ENCODE assay signal across 1 cellular context in the genomic region with DNA sequence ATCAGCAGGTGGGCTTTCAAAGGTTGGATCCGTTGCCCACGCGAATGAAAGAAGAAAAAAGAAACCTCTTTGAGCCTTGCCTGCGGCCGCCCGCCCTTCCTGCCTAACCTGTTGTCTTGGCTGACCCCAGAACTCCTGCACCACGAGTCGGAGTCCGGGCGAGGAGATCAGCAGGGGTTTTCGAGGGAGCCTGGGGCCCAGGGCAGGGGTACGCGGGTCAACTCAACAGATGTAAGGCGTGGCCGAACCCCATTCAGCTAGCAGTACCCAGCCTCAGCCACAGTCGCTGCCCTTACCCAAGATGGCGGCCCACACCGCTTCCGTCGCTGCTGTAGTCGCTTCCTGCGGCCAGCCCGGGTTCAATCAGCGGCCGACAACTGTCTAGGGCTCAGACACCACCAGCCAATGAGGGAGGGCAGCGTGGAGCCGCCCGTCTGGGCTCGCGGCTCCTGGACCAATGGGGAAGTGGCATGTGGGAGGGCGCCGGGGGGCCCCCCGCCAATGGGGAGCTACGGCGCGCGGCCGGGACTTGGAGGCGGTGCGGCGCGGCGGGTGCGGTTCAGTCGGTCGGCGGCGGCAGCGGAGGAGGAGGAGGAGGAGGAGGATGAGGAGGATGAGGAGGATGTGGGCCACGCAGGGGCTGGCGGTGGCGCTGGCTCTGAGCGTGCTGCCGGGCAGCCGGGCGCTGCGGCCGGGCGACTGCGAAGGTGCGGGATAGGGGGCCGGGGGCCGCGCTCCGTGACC.
TF ChIP-seq lines count a peak whose summit lies in the region.

A gene (plus strand): TSS at position 562 of the 744 bp plus-strand sequence. CDS start 52 bp downstream, at position 614.

TF ChIP-seq in HepG2, 621 proteins besides CTCF, POLR2A, EP300 and RAD21 (continued from another document and continues in another):
- TF ChIP-seq NCOA1 (CRISPR knock-in tag; IDR thresholded peaks at IDR 0.05), result no peak
- TF ChIP-seq, protein P1, sequence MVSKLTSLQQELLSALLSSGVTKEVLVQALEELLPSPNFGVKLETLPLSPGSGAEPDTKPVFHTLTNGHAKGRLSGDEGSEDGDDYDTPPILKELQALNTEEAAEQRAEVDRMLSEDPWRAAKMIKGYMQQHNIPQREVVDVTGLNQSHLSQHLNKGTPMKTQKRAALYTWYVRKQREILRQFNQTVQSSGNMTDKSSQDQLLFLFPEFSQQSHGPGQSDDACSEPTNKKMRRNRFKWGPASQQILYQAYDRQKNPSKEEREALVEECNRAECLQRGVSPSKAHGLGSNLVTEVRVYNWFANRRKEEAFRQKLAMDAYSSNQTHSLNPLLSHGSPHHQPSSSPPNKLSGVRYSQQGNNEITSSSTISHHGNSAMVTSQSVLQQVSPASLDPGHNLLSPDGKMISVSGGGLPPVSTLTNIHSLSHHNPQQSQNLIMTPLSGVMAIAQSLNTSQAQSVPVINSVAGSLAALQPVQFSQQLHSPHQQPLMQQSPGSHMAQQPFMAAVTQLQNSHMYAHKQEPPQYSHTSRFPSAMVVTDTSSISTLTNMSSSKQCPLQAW (CRISPR knock-in tag; IDR thresholded peaks at IDR 0.05), result peak; percentile 82
- no peak; the same call in 1 of the 2 replicates for TF ChIP-seq MTF1 (CRISPR knock-in tag; IDR thresholded peaks at IDR 0.05)
- TF ChIP-seq, protein P2, sequence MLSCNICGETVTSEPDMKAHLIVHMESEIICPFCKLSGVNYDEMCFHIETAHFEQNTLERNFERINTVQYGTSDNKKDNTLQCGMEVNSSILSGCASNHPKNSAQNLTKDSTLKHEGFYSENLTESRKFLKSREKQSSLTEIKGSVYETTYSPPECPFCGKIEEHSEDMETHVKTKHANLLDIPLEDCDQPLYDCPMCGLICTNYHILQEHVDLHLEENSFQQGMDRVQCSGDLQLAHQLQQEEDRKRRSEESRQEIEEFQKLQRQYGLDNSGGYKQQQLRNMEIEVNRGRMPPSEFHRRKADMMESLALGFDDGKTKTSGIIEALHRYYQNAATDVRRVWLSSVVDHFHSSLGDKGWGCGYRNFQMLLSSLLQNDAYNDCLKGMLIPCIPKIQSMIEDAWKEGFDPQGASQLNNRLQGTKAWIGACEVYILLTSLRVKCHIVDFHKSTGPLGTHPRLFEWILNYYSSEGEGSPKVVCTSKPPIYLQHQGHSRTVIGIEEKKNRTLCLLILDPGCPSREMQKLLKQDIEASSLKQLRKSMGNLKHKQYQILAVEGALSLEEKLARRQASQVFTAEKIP (CRISPR knock-in tag; IDR thresholded peaks at IDR 0.05; ENCODE audit: borderline replicate concordance), result no peak
- TF ChIP-seq ERF (CRISPR knock-in tag; IDR thresholded peaks at IDR 0.05), result peak; percentile 76
- TF ChIP-seq EEA1 (CRISPR knock-in tag; IDR thresholded peaks at IDR 0.05; ENCODE audit: borderline replicate concordance), result no peak
- no peak for TF ChIP-seq TSC22D2 (CRISPR knock-in tag; IDR thresholded peaks at IDR 0.05; ENCODE audit: borderline replicate concordance)
- no peak; the same call in 1 of the 2 replicates for TF ChIP-seq ZNF552 (CRISPR knock-in tag; IDR thresholded peaks at IDR 0.05; ENCODE audit: borderline replicate concordance)
- no peak for TF ChIP-seq RARA (CRISPR knock-in tag; IDR thresholded peaks at IDR 0.05)
- TF ChIP-seq PITX1 (CRISPR knock-in tag; IDR thresholded peaks at IDR 0.05), result no peak
- no peak; the same call in 1 of the 2 replicates for TF ChIP-seq JDP2 (CRISPR knock-in tag; IDR thresholded peaks at IDR 0.05; ENCODE audit: borderline replicate concordance)
- TF ChIP-seq SMARCE1 (IDR thresholded peaks at IDR 0.05; ENCODE audit: borderline replicate concordance), result no peak
- 0 out of 2 replicates have a peak, but pooled peaks have one; percentile 37 for TF ChIP-seq MZF1 (CRISPR knock-in tag; IDR thresholded peaks at IDR 0.05; ENCODE audit: borderline replicate concordance)
- TF ChIP-seq MTA3 (CRISPR knock-in tag; IDR thresholded peaks at IDR 0.05), result no peak
- 0 out of 2 replicates have a peak, but pooled peaks have one; percentile 45 for TF ChIP-seq IRF2 (CRISPR knock-in tag; IDR thresholded peaks at IDR 0.05)
- TF ChIP-seq ZNF468 (CRISPR knock-in tag; IDR thresholded peaks at IDR 0.05), result no peak
- no peak for TF ChIP-seq SMC3 (IDR thresholded peaks at IDR 0.05; ENCODE audit: low read length)
- TF ChIP-seq, protein P3, sequence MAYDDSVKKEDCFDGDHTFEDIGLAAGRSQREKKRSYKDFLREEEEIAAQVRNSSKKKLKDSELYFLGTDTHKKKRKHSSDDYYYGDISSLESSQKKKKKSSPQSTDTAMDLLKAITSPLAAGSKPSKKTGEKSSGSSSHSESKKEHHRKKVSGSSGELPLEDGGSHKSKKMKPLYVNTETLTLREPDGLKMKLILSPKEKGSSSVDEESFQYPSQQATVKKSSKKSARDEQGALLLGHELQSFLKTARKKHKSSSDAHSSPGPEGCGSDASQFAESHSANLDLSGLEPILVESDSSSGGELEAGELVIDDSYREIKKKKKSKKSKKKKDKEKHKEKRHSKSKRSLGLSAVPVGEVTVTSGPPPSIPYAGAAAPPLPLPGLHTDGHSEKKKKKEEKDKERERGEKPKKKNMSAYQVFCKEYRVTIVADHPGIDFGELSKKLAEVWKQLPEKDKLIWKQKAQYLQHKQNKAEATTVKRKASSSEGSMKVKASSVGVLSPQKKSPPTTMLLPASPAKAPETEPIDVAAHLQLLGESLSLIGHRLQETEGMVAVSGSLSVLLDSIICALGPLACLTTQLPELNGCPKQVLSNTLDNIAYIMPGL (CRISPR knock-in tag; IDR thresholded peaks at IDR 0.05; ENCODE audit: borderline replicate concordance in 1 of 2, low read depth in 1 of 2), result peak; percentile 76 to 82; a peak in 2 of 4 replicates
- 0 out of 2 replicates have a peak, but pooled peaks have one; percentile 12 for TF ChIP-seq MIXL1 (CRISPR knock-in tag; IDR thresholded peaks at IDR 0.05)
- TF ChIP-seq RCOR2 (CRISPR knock-in tag; IDR thresholded peaks at IDR 0.05), result no peak
- TF ChIP-seq ZNF431 (CRISPR knock-in tag; IDR thresholded peaks at IDR 0.05; ENCODE audit: borderline replicate concordance, low read depth), result no peak
- TF ChIP-seq ZNF260 (CRISPR knock-in tag; IDR thresholded peaks at IDR 0.05; ENCODE audit: borderline replicate concordance, low read depth), result no peak
- TF ChIP-seq, protein P4, sequence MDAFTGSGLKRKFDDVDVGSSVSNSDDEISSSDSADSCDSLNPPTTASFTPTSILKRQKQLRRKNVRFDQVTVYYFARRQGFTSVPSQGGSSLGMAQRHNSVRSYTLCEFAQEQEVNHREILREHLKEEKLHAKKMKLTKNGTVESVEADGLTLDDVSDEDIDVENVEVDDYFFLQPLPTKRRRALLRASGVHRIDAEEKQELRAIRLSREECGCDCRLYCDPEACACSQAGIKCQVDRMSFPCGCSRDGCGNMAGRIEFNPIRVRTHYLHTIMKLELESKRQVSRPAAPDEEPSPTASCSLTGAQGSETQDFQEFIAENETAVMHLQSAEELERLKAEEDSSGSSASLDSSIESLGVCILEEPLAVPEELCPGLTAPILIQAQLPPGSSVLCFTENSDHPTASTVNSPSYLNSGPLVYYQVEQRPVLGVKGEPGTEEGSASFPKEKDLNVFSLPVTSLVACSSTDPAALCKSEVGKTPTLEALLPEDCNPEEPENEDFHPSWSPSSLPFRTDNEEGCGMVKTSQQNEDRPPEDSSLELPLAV (CRISPR knock-in tag; conservative IDR thresholded peaks at IDR 0.05; ENCODE audit: low read depth), result no peak
- peak; percentile 88 for TF ChIP-seq PHF20 (CRISPR knock-in tag; IDR thresholded peaks at IDR 0.05)
- no peak for TF ChIP-seq ZNF282 (IDR thresholded peaks at IDR 0.05; ENCODE audit: partially characterized antibody)
- peak; percentile 66; the same call in 1 of the 2 replicates for TF ChIP-seq SALL1 (CRISPR knock-in tag; IDR thresholded peaks at IDR 0.05)
- TF ChIP-seq ZNF138 (CRISPR knock-in tag; IDR thresholded peaks at IDR 0.05; ENCODE audit: low read depth), result no peak; the same call in 1 of the 2 replicates
- peak; percentile 69; the same call in 1 of the 2 replicates for TF ChIP-seq SALL2 (CRISPR knock-in tag; IDR thresholded peaks at IDR 0.05)
- TF ChIP-seq ZNF709 (CRISPR knock-in tag; IDR thresholded peaks at IDR 0.05), result 0 out of 2 replicates have a peak, but pooled peaks have one; percentile 49
- TF ChIP-seq, protein P5, sequence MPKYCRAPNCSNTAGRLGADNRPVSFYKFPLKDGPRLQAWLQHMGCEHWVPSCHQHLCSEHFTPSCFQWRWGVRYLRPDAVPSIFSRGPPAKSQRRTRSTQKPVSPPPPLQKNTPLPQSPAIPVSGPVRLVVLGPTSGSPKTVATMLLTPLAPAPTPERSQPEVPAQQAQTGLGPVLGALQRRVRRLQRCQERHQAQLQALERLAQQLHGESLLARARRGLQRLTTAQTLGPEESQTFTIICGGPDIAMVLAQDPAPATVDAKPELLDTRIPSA (CRISPR knock-in tag; IDR thresholded peaks at IDR 0.05; ENCODE audit: borderline replicate concordance), result 0 out of 2 replicates have a peak, but pooled peaks have one; percentile 78
- TF ChIP-seq ZNF7 (CRISPR knock-in tag; IDR thresholded peaks at IDR 0.05), result no peak
- TF ChIP-seq ZNF430 (CRISPR knock-in tag; IDR thresholded peaks at IDR 0.05), result 0 out of 2 replicates have a peak, but pooled peaks have one; percentile 53
- TF ChIP-seq RFXANK (CRISPR knock-in tag; IDR thresholded peaks at IDR 0.05), result peak; percentile 65; the same call in 1 of the 2 replicates
- TF ChIP-seq ZMYM4 (CRISPR knock-in tag; IDR thresholded peaks at IDR 0.05), result peak; percentile 87
- TF ChIP-seq NFYB (CRISPR knock-in tag; IDR thresholded peaks at IDR 0.05), result peak; percentile 95
- TF ChIP-seq, protein P6, sequence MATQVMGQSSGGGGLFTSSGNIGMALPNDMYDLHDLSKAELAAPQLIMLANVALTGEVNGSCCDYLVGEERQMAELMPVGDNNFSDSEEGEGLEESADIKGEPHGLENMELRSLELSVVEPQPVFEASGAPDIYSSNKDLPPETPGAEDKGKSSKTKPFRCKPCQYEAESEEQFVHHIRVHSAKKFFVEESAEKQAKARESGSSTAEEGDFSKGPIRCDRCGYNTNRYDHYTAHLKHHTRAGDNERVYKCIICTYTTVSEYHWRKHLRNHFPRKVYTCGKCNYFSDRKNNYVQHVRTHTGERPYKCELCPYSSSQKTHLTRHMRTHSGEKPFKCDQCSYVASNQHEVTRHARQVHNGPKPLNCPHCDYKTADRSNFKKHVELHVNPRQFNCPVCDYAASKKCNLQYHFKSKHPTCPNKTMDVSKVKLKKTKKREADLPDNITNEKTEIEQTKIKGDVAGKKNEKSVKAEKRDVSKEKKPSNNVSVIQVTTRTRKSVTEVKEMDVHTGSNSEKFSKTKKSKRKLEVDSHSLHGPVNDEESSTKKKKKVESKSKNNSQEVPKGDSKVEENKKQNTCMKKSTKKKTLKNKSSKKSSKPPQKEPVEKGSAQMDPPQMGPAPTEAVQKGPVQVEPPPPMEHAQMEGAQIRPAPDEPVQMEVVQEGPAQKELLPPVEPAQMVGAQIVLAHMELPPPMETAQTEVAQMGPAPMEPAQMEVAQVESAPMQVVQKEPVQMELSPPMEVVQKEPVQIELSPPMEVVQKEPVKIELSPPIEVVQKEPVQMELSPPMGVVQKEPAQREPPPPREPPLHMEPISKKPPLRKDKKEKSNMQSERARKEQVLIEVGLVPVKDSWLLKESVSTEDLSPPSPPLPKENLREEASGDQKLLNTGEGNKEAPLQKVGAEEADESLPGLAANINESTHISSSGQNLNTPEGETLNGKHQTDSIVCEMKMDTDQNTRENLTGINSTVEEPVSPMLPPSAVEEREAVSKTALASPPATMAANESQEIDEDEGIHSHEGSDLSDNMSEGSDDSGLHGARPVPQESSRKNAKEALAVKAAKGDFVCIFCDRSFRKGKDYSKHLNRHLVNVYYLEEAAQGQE (IDR thresholded peaks at IDR 0.05; ENCODE audit: borderline replicate concordance in 1 of 2, low read depth in 1 of 2, low read length in 2 of 2), result peak in 1 of 2 experiments; percentile 26; a peak in 1 of 4 replicates
- TF ChIP-seq PHF8 (CRISPR knock-in tag; IDR thresholded peaks at IDR 0.05), result peak; percentile 94
- TF ChIP-seq NRL (CRISPR knock-in tag; IDR thresholded peaks at IDR 0.05; ENCODE audit: borderline replicate concordance), result no peak; the same call in 1 of the 2 replicates
- TF ChIP-seq PCBP2 (optimal IDR thresholded peaks at IDR 0.05; ENCODE audit: low read depth, low read length, poor library complexity, severe bottlenecking), result no peak
- TF ChIP-seq KAT7 (CRISPR knock-in tag; IDR thresholded peaks at IDR 0.05; ENCODE audit: borderline replicate concordance), result peak; percentile 61; the same call in 1 of the 2 replicates
- no peak for TF ChIP-seq ZBTB8A (CRISPR knock-in tag; IDR thresholded peaks at IDR 0.05; ENCODE audit: borderline replicate concordance, low read depth)
- TF ChIP-seq PAF1 (CRISPR knock-in tag; IDR thresholded peaks at IDR 0.05), result no peak
- TF ChIP-seq FOXA3 (CRISPR knock-in tag; IDR thresholded peaks at IDR 0.05), result no peak
- peak; percentile 79 for TF ChIP-seq HNRNPLL (IDR thresholded peaks at IDR 0.05; ENCODE audit: low read depth, low read length, poor library complexity, severe bottlenecking)
- no peak for TF ChIP-seq TCF12 (IDR thresholded peaks at IDR 0.05)
- TF ChIP-seq TCF12 (CRISPR knock-in tag; IDR thresholded peaks at IDR 0.05), result peak; percentile 82
- TF ChIP-seq HNF4A (CRISPR knock-in tag; IDR thresholded peaks at IDR 0.05), result no peak
- TF ChIP-seq PCBP1 (IDR thresholded peaks at IDR 0.05; ENCODE audit: borderline replicate concordance, low read depth, low read length), result peak; percentile 61; the same call in 1 of the 2 replicates
- TF ChIP-seq, protein P7, sequence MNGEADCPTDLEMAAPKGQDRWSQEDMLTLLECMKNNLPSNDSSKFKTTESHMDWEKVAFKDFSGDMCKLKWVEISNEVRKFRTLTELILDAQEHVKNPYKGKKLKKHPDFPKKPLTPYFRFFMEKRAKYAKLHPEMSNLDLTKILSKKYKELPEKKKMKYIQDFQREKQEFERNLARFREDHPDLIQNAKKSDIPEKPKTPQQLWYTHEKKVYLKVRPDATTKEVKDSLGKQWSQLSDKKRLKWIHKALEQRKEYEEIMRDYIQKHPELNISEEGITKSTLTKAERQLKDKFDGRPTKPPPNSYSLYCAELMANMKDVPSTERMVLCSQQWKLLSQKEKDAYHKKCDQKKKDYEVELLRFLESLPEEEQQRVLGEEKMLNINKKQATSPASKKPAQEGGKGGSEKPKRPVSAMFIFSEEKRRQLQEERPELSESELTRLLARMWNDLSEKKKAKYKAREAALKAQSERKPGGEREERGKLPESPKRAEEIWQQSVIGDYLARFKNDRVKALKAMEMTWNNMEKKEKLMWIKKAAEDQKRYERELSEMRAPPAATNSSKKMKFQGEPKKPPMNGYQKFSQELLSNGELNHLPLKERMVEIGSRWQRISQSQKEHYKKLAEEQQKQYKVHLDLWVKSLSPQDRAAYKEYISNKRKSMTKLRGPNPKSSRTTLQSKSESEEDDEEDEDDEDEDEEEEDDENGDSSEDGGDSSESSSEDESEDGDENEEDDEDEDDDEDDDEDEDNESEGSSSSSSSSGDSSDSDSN (CRISPR knock-in tag; IDR thresholded peaks at IDR 0.05), result peak; percentile 69
- TF ChIP-seq ZNF160 (CRISPR knock-in tag; IDR thresholded peaks at IDR 0.05), result 0 out of 2 replicates have a peak, but pooled peaks have one; percentile 49
- TF ChIP-seq POLR2AphosphoS5 (IDR thresholded peaks at IDR 0.05; ENCODE audit: low read depth, low read length), result peak; percentile 86
- TF ChIP-seq RARG (CRISPR knock-in tag; IDR thresholded peaks at IDR 0.05; ENCODE audit: low read depth), result no peak
- no peak for TF ChIP-seq ZNF720 (CRISPR knock-in tag; IDR thresholded peaks at IDR 0.05)
- peak; percentile 60; the same call in 1 of the 2 replicates for TF ChIP-seq SIN3A (IDR thresholded peaks at IDR 0.05; ENCODE audit: borderline replicate concordance, low read depth, low read length)
- peak; percentile 93 for TF ChIP-seq ZNF451 (CRISPR knock-in tag; IDR thresholded peaks at IDR 0.05)
- no peak for TF ChIP-seq MAFF (IDR thresholded peaks at IDR 0.05; ENCODE audit: low read depth, low read length)
- peak; percentile 85; the same call in 1 of the 2 replicates for TF ChIP-seq TBX3 (IDR thresholded peaks at IDR 0.05; ENCODE audit: borderline replicate concordance)
- no peak for TF ChIP-seq ZNF569 (CRISPR knock-in tag; IDR thresholded peaks at IDR 0.05; ENCODE audit: borderline replicate concordance)
